ENCODE assay signal across 8 cellular contexts in genomic region chr3:184298759-184299487, GRCh38. TPM values are rescaled to one million over a fixed set of nuclear protein-coding genes. Genes with fewer than 3 reads are reported as not detected.
DNase-seq lines count a peak whose midpoint lies in the region; ATAC-seq and TF ChIP-seq lines count a peak whose summit lies in the region.

Gene PSMD2 (plus strand): TSS chr3:184299241. CDS start chr3:184299267, 26 bp downstream.

- H3K4me3 Mint-ChIP-seq in activated naive CD4-positive, alpha-beta T cell treated with anti-CD3 and anti-CD28 coated beads, Interleukin-2, amount 10 ng/mL, durations not matched to agents 7 days and 5 days = peak within 1 kb of the TSS; percentile 91

- H3K4me1 ChIP-seq in gastroesophageal sphincter = peaks cover 0 to 34% (median 12%) of the 10 kb centered on the region in 3 donors
- peaks cover 18% of the 10 kb centered on the region in 2 experiments for H3K4me1 ChIP-seq in neutrophil (ENCODE audit: control insufficient read depth in 1 of 2, insufficient read depth in 1 of 2, low read depth in 1 of 2, low read length in 1 of 2)

- peak within 1 kb of the TSS; percentile 90 for H3K27ac Mint-ChIP-seq in activated naive CD4-positive, alpha-beta T cell treated with anti-CD3 and anti-CD28 coated beads, Interleukin-2, amount 10 ng/mL, durations not matched to agents 7 days and 5 days

- DNase-seq in NCI-H1048 (lab: John Stamatoyannopoulos, UW) (peak; percentile 94), SK-N-MC (ENCODE audit: low read depth, low spot score) (peak; percentile 76)
- DNase-seq in activated naive CD4-positive, alpha-beta T cell treated with anti-CD3 and anti-CD28 coated beads, Interleukin-2, amount 10 ng/mL, durations not matched to agents 7 days and 5 days = peak; percentile 99

- peak; percentile 72 to 80 for TF ChIP-seq POLR2A in gastroesophageal sphincter (IDR thresholded peaks at IDR 0.05)

- H3K27ac ChIP-seq in SK-N-MC = peak within 1 kb of the TSS; percentile 29; the same call in 1 of the 2 replicates
- H3K27ac ChIP-seq in gastroesophageal sphincter = peak within 1 kb of the TSS; percentile 48 to 90 (median 84)
- H3K27ac ChIP-seq in neutrophil = peak within 1 kb of the TSS; percentile 84

- H3K9me3 ChIP-seq in SK-N-MC (ENCODE audit: low read depth, low read length) (no peaks in the 10 kb centered on the region), gastroesophageal sphincter (no peaks in the 10 kb centered on the region), neutrophil (no peaks in the 10 kb centered on the region)

- 0% methylated on average over 3 of the region's 78 CpGs; no CpG with 5 or more reads in 1 of the 2 donors for WGBS in gastroesophageal sphincter (ENCODE audit: low coverage in 1 of 2), 2 donors

- no peak for TF ChIP-seq EP300 in gastroesophageal sphincter (IDR thresholded peaks at IDR 0.05)

- no peaks in the 10 kb centered on the region for H3K9me3 Mint-ChIP-seq in activated naive CD4-positive, alpha-beta T cell treated with anti-CD3 and anti-CD28 coated beads, Interleukin-2, amount 10 ng/mL, durations not matched to agents 7 days and 5 days

- TF ChIP-seq CTCF in gastroesophageal sphincter (IDR thresholded peaks at IDR 0.05) = peak in 2 of 4 experiments; percentile 13 to 34
- TF ChIP-seq CTCF in neutrophil (IDR thresholded peaks at IDR 0.05) = peak; percentile 45
- no peak for TF ChIP-seq CTCF in subcutaneous adipose tissue (IDR thresholded peaks at IDR 0.05; ENCODE audit: low read depth)

- H3K36me3 Mint-ChIP-seq in activated naive CD4-positive, alpha-beta T cell treated with anti-CD3 and anti-CD28 coated beads, Interleukin-2, amount 10 ng/mL, durations not matched to agents 7 days and 5 days = peaks cover 32% of the 10 kb centered on the region

- H3K27me3 ChIP-seq in gastroesophageal sphincter (no peaks in the 10 kb centered on the region), neutrophil (peaks cover 14% of the 10 kb centered on the region)

- peak; percentile 91 for ATAC-seq in HG02588 (IDR thresholded peaks at IDR 0.05; ENCODE audit: unreplicated experiment)
- peak; percentile 99 for ATAC-seq in gastroesophageal sphincter

- peaks cover 26% of the 10 kb centered on the region for H3K4me1 Mint-ChIP-seq in activated naive CD4-positive, alpha-beta T cell treated with anti-CD3 and anti-CD28 coated beads, Interleukin-2, amount 10 ng/mL, durations not matched to agents 7 days and 5 days

- H3K4me3 ChIP-seq in GM08714 (ENCODE audit: low read length) (peak within 1 kb of the TSS; percentile 94), SK-N-MC (peak within 1 kb of the TSS; percentile 84), gastroesophageal sphincter (peak within 1 kb of the TSS; percentile 68 to 69), neutrophil (ENCODE audit: low read depth in 1 of 2, low read length in 1 of 2) (peak within 1 kb of the TSS; percentile 85 to 94)

- peak within 1 kb of the TSS; percentile 91 for H3K9ac ChIP-seq in SK-N-MC (ENCODE audit: insufficient read length)

- CTCF ChIA-PET in activated naive CD4-positive, alpha-beta T cell treated with anti-CD3 and anti-CD28 coated beads, Interleukin-2, amount 10 ng/mL, durations not matched to agents 7 days and 5 days (lab: Charles Lee) = interaction anchor here (0.9 to 1.8 kb wide), 2 partner anchors 12 to 72 kb away, joined by 3 to 4 read pairs; no protein-coding TSS in a partner anchor

- H3K27me3 Mint-ChIP-seq in activated naive CD4-positive, alpha-beta T cell treated with anti-CD3 and anti-CD28 coated beads, Interleukin-2, amount 10 ng/mL, durations not matched to agents 7 days and 5 days = peaks cover 7% of the 10 kb centered on the region

- H3K36me3 ChIP-seq in SK-N-MC (ENCODE audit: insufficient read depth, low read length) = peaks cover 41% of the 10 kb centered on the region
- H3K36me3 ChIP-seq in gastroesophageal sphincter = peaks cover 0 to 39% of the 10 kb centered on the region in 2 donors
- H3K36me3 ChIP-seq in neutrophil = peaks cover 35% of the 10 kb centered on the region

RNA-seq across cellular contexts. Expression of gene PSMD2, which starts in this region (rescaled TPM):
- total RNA-seq in gastroesophageal sphincter (100 to 1,000 TPM; 225 to 365 (median 273) TPM), subcutaneous adipose tissue (100 to 1,000 TPM; 166 to 257 (median 231) TPM)

Comparison
In these comparisons a context has a peak if more than half of its experiments do, and no peak if none do; other contexts are left out.
1. Peak in every context shown above with its lines: DNase-seq, ATAC-seq, H3K4me3 ChIP-seq and H3K27ac ChIP-seq.
2. H3K27ac ChIP-seq: peak in every context shown above with its lines; median percentile 84 in gastroesophageal sphincter; 84 in neutrophil; 29 in SK-N-MC.